24 cellular contexts compared by ENCODE assay signal in genomic region chr5:35091734-35092133, GRCh38. TPM values are rescaled to one million over a fixed set of nuclear protein-coding genes. Genes with fewer than 3 reads are reported as not detected.
"Had no signal": no experiment of that assay in that cellular context is flagged by ENCODE, and none has a peak within 500 bp of the region (broad histone marks: within the 10 kb centered on the region; RNA-seq: fewer than 3 reads in every experiment).

No MANE protein-coding gene starts in this region.

- ATAC-seq: HepG2 had no signal

- H3K27ac ChIP-seq: SJSA1, SK-N-MC had no signal

- FAIRE-seq: HepG2, RCC 7860 had no signal

- H3K4me1 ChIP-seq: SJSA1 had no signal

- H3K36me3 ChIP-seq: SJSA1 had no signal

- H3K9me3 ChIP-seq: SJSA1 had no signal

- DNase-seq: IMR-90, Karpas-422, KG1, MM.1S, NCI-H1092 treated with DMSO at 0.1 percent for 48 hours, NCI-H1436, NCI-H187, NCI-H2029, NCI-H2081 treated with DMSO at 0.1 percent for 48 hours, NCI-H2171, NCI-H226, NCI-H446, NCI-H510A, NCI-H524 treated with DMSO at 0.1 percent for 48 hours, NCI-H69, NCI-H774, Right ventricle myocardium superior, RPMI8226, SIG-M5 had no signal

- H3K4me3 ChIP-seq: SJSA1, SK-N-MC had no signal

RNA-seq across cellular contexts. Expression of gene AGXT2, which starts 44.0 kb away (rescaled TPM):
- total RNA-seq: HT1080, IMR-90, Right ventricle myocardium superior, SJSA1 had no signal
- polyA plus RNA-seq: IMR-90 had no signal
